Comparison of ENCODE assay signal across 21 cellular contexts in the genomic region with DNA sequence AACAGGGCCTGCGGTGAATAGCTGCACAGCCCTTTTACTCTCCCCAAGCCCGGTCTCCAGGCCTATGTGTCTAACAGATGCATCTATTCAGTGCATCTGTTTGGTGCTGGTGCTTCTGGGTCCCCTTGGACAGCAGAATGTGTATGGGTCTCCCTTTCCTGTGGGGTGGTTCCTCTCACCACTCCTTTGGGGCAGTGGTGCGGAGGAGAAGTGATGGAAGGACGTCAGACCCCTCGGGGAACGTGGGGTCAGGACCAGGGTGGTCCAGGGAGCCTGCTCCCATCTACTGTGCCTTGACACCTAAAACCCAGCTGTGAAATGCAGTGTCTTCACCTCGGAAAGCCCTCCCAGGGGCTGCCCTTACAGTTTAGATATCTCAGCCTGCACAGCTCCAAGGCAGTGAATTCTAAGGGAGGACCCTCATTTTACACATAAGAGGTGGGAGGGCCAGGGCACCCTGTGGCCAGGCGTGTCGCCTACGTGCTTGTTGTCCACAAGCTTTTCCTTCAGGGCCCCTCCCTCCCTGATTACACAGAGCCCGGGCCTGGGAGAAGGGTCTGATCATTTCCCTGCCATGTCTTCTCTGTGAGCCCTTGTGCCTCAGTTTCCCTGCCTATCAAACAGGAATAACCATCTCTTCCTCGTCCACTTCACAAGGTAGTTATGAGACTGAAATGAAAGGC.
DNase-seq lines count a peak whose midpoint lies in the region; ATAC-seq and TF ChIP-seq lines count a peak whose summit lies in the region.
"Had no signal": no experiment of that assay in that cellular context is flagged by ENCODE, and none has a peak within 500 bp of the region (broad histone marks: within the 10 kb centered on the region; RNA-seq: fewer than 3 reads in every experiment).

No MANE protein-coding gene starts in this region.

- POLR2A ChIA-PET in WTC11 (lab: Charles Lee): no interaction called here

- intact Hi-C loops in prostate gland (cut with DNase I): no loop called here

- no peak for TF ChIP-seq CTCF in right atrium auricular region (IDR thresholded peaks at IDR 0.05)
- no peak for TF ChIP-seq CTCF in prostate gland (IDR thresholded peaks at IDR 0.05)
- no peak for TF ChIP-seq CTCF in WTC11 (IDR thresholded peaks at IDR 0.05)

- H3K9me3 Mint-ChIP-seq in WTC11: no peaks in the 10 kb centered on the region
- no peaks in the 10 kb centered on the region for H3K9me3 Mint-ChIP-seq in T-helper 2 cell treated with Interferon-gamma antibody and Interleukin-4, amounts not matched to agents 5 μg/mL and 100 μg/mL, for 36 hours
- H3K9me3 Mint-ChIP-seq: activated CD4-positive, alpha-beta T cell treated with anti-CD3 and anti-CD28 coated beads, Interleukin-2, amount 10 ng/mL, durations not matched to agents 24 days and 14 days; CD4-positive, alpha-beta memory T cell; stimulated activated memory B cell treated with anti-CD40 and anti-IgM and Interleukin-4, amounts not matched to agents 10 μg/mL and 1 μg/mL and 100 μg/mL, for 72 hours; T-cell had no signal

- peaks cover 2% of the 10 kb centered on the region; the same call in 1 of the 2 replicates for H3K4me1 Mint-ChIP-seq in WTC11
- H3K4me1 Mint-ChIP-seq in T-helper 2 cell treated with Interferon-gamma antibody and Interleukin-4, amounts not matched to agents 5 μg/mL and 100 μg/mL, for 36 hours (ENCODE audit: low read depth): no peaks in the 10 kb centered on the region
- H3K4me1 Mint-ChIP-seq: activated CD4-positive, alpha-beta T cell treated with anti-CD3 and anti-CD28 coated beads, Interleukin-2, amount 10 ng/mL, durations not matched to agents 24 days and 14 days; CD4-positive, alpha-beta memory T cell; T-cell had no signal

- CTCF ChIA-PET in WTC11 (lab: Charles Lee): no interaction called here

- peaks cover 44% of the 10 kb centered on the region for H3K4me1 ChIP-seq in SJSA1 (replicated peaks)
- peaks cover 0 to 56% of the 10 kb centered on the region in 2 donors for H3K4me1 ChIP-seq in right atrium auricular region
- H3K4me1 ChIP-seq in prostate gland (replicated peaks): peaks cover 10% of the 10 kb centered on the region

- H3K27ac ChIP-seq in SJSA1: peak overlapping the region; percentile 96; the same call in 1 of the 2 replicates
- peak overlapping the region; percentile 32 to 33 for H3K27ac ChIP-seq in right atrium auricular region
- peak overlapping the region; percentile 76 to 77 for H3K27ac ChIP-seq in prostate gland
- H3K27ac ChIP-seq: GM23248, ovary had no signal

- no peak overlapping the region for H3K27ac Mint-ChIP-seq in WTC11
- no peak overlapping the region for H3K27ac Mint-ChIP-seq in T-helper 2 cell treated with Interferon-gamma antibody and Interleukin-4, amounts not matched to agents 5 μg/mL and 100 μg/mL, for 36 hours
- H3K27ac Mint-ChIP-seq: activated CD4-positive, alpha-beta T cell treated with anti-CD3 and anti-CD28 coated beads, Interleukin-2, amount 10 ng/mL, durations not matched to agents 24 days and 14 days; CD4-positive, alpha-beta memory T cell; stimulated activated memory B cell treated with anti-CD40 and anti-IgM and Interleukin-4, amounts not matched to agents 10 μg/mL and 1 μg/mL and 100 μg/mL, for 72 hours; T-cell had no signal

- WGBS in prostate gland: 77% methylated on average over 12 of the region's 12 CpGs

- no peak for TF ChIP-seq POLR2A in prostate gland (IDR thresholded peaks at IDR 0.05)

- H3K27me3 Mint-ChIP-seq in WTC11 (ENCODE audit: low read depth): no peaks in the 10 kb centered on the region
- no peaks in the 10 kb centered on the region for H3K27me3 Mint-ChIP-seq in T-helper 2 cell treated with Interferon-gamma antibody and Interleukin-4, amounts not matched to agents 5 μg/mL and 100 μg/mL, for 36 hours (ENCODE audit: low read depth)
- H3K27me3 Mint-ChIP-seq: activated CD4-positive, alpha-beta T cell treated with anti-CD3 and anti-CD28 coated beads, Interleukin-2, amount 10 ng/mL, durations not matched to agents 24 days and 14 days; stimulated activated memory B cell treated with anti-CD40 and anti-IgM and Interleukin-4, amounts not matched to agents 10 μg/mL and 1 μg/mL and 100 μg/mL, for 72 hours; T-cell had no signal

- no peak overlapping the region for H3K4me3 ChIP-seq in SJSA1
- no peak overlapping the region for H3K4me3 ChIP-seq in right atrium auricular region
- no peak overlapping the region for H3K4me3 ChIP-seq in prostate gland
- H3K4me3 ChIP-seq: adrenal gland, GM12878, GM23248, ovary had no signal

- no peaks in the 10 kb centered on the region for H3K36me3 Mint-ChIP-seq in WTC11
- no peaks in the 10 kb centered on the region for H3K36me3 Mint-ChIP-seq in T-helper 2 cell treated with Interferon-gamma antibody and Interleukin-4, amounts not matched to agents 5 μg/mL and 100 μg/mL, for 36 hours (ENCODE audit: low read depth)
- H3K36me3 Mint-ChIP-seq: CD4-positive, alpha-beta memory T cell; T-cell had no signal

- DNase-seq in COR-L47 (lab: John Stamatoyannopoulos, UW) (peak; percentile 68), SJSA1 (ENCODE audit: low read depth in 1 of 2, low spot score in 2 of 2) (no peak), right atrium auricular region (ENCODE audit: low spot score) (no peak), prostate gland (ENCODE audit: low spot score) (no peak), WTC11 (ENCODE audit: low spot score) (no peak), amniotic stem cell (lab: John Stamatoyannopoulos, UW) (no peak), NCI-H2107 (lab: John Stamatoyannopoulos, UW) (no peak)
- DNase-seq in T-helper 2 cell treated with Interferon-gamma antibody and Interleukin-4, amounts not matched to agents 5 μg/mL and 100 μg/mL, for 36 hours (ENCODE audit: low spot score): no peak
- DNase-seq: activated CD4-positive, alpha-beta T cell treated with anti-CD3 and anti-CD28 coated beads, Interleukin-2, amount 10 ng/mL, durations not matched to agents 24 days and 14 days; activated CD8-positive, alpha-beta memory T cell treated with anti-CD3 and anti-CD28 coated beads, Interleukin-2, amount 50 U/mL, for 48 hours; adrenal gland; CD4-positive, alpha-beta memory T cell; GM23248; Kasumi-1; NCI-H1048; stimulated activated CD4-positive, alpha-beta T cell treated with anti-CD3 and anti-CD28 coated beads, Interleukin-1b, Interleukin-23, amount 100 ng/mL, for 48 hours; T-cell had no signal

- no peak overlapping the region for H3K4me3 Mint-ChIP-seq in WTC11
- H3K4me3 Mint-ChIP-seq in T-helper 2 cell treated with Interferon-gamma antibody and Interleukin-4, amounts not matched to agents 5 μg/mL and 100 μg/mL, for 36 hours: no peak overlapping the region
- H3K4me3 Mint-ChIP-seq: activated CD4-positive, alpha-beta T cell treated with anti-CD3 and anti-CD28 coated beads, Interleukin-2, amount 10 ng/mL, durations not matched to agents 24 days and 14 days; CD4-positive, alpha-beta memory T cell; stimulated activated memory B cell treated with anti-CD40 and anti-IgM and Interleukin-4, amounts not matched to agents 10 μg/mL and 1 μg/mL and 100 μg/mL, for 72 hours; T-cell had no signal

- H3K27me3 ChIP-seq in SJSA1 (replicated peaks) (no peaks in the 10 kb centered on the region), right atrium auricular region (no peaks in the 10 kb centered on the region), prostate gland (replicated peaks; ENCODE audit: insufficient read depth) (no peaks in the 10 kb centered on the region)
- H3K27me3 ChIP-seq: adrenal gland, ovary had no signal

- ATAC-seq in WTC11: no peak
- ATAC-seq: GM12878; left lobe of liver; stimulated activated memory B cell treated with anti-CD40 and anti-IgM and Interleukin-4, amounts not matched to agents 10 μg/mL and 1 μg/mL and 100 μg/mL, for 72 hours; T-cell had no signal

- no peaks in the 10 kb centered on the region for H3K36me3 ChIP-seq in SJSA1
- no peaks in the 10 kb centered on the region for H3K36me3 ChIP-seq in right atrium auricular region
- no peaks in the 10 kb centered on the region for H3K36me3 ChIP-seq in prostate gland
- H3K36me3 ChIP-seq: adrenal gland, ovary had no signal

- H3K9me3 ChIP-seq in SJSA1 (replicated peaks) (no peaks in the 10 kb centered on the region), right atrium auricular region (no peaks in the 10 kb centered on the region), prostate gland (no peaks in the 10 kb centered on the region)
- H3K9me3 ChIP-seq: adrenal gland, ovary had no signal

TF ChIP-seq in WTC11, 78 proteins besides CTCF, POLR2A, EP300 and RAD21 (continues in another document):
- TF ChIP-seq PREB (CRISPR knock-in tag; IDR thresholded peaks at IDR 0.05; ENCODE audit: borderline replicate concordance) (no peak), E2F1 (CRISPR knock-in tag; IDR thresholded peaks at IDR 0.05) (no peak), ZNF121 (CRISPR knock-in tag; IDR thresholded peaks at IDR 0.05) (no peak), CREB1 (CRISPR knock-in tag; IDR thresholded peaks at IDR 0.05) (no peak)

Comparison
In these comparisons a context has a peak if more than half of its experiments do, and no peak if none do; other contexts are left out.
1. H3K27ac ChIP-seq: peak in every context shown above with its lines; median percentile 96 in SJSA1; 76 in prostate gland; 32 in right atrium auricular region.